ENCODE assay signal across 21 cellular contexts in the genomic region with DNA sequence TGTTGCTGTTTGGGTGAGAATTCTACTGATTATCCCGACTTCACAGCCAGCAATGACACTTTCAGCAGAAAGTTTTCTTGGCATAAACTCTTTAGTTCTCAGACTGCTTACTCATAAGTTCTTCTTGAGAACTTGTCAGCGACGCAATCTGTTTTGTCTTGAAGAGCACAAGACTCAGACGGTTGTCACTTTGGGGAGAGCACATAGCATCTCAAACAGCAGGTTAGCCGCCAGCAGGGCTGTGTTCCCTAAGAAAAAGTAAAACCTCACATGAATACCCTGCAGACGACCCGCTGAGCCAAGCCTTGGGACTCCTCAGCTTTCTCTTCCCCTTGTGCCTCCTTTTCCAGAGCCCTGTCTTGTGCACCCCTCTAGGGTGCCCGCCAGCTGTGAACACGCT. TPM values are rescaled to one million over a fixed set of nuclear protein-coding genes. Genes with fewer than 3 reads are reported as not detected.
A peak's percentile ranks its signal among the peaks of the same experiment; 100 is the strongest.
DNase-seq lines count a peak whose midpoint lies in the region; ATAC-seq and TF ChIP-seq lines count a peak whose summit lies in the region.
"Had no signal": no experiment of that assay in that cellular context is flagged by ENCODE, and none has a peak within 500 bp of the region (broad histone marks: within the 10 kb centered on the region; RNA-seq: fewer than 3 reads in every experiment).

No MANE protein-coding gene starts in this region.

- H2AFZ ChIP-seq in mesenchymal stem cell (ENCODE audit: low read depth, low read length) = no peak overlapping the region

- no TSS peak for BruUV-seq in Caco-2 (replicated peaks; lab: Mats Ljungman, UMichigan)

- in situ Hi-C loops in brain microvascular endothelial cell (cut with HindIII; ENCODE audit: low pct_ligation_motif_present, low sequenced_read_pairs) = no loop called here

- H3K4ac ChIP-seq in mesenchymal stem cell (ENCODE audit: low read depth in 1 of 2, low read length in 2 of 2) = no peak overlapping the region

- no peak overlapping the region for H3K23ac ChIP-seq in mesenchymal stem cell (ENCODE audit: low read length in 2 of 2)

- no peaks in the 10 kb centered on the region for H3K27me3 Mint-ChIP-seq in Caco-2 (ENCODE audit: insufficient read depth, unreplicated experiment)

- no peaks in the 10 kb centered on the region for H3K9me3 Mint-ChIP-seq in Caco-2 (ENCODE audit: unreplicated experiment)
- H3K9me3 Mint-ChIP-seq: HFFc6; stimulated activated effector memory CD8-positive, alpha-beta T cell treated with anti-CD3 and anti-CD28 coated beads, Interleukin-12 subunit alpha, Interleukin-12 subunit beta, amount 100 ng/mL, for 72 hours had no signal

- DNase-seq in activated effector memory CD4-positive, alpha-beta T cell treated with anti-CD3 and anti-CD28 coated beads, Interleukin-2, amount 50 U/mL, for 16 hours = peak; percentile 16
- no peak for DNase-seq in activated effector memory CD4-positive, alpha-beta T cell treated with Interleukin-2 at 50 U/mL for 16 hours
- DNase-seq in brain microvascular endothelial cell (peak; percentile 22), mesenchymal stem cell (peak; percentile 12), superior temporal gyrus (ENCODE audit: extremely low spot score) (peak; percentile 61), CD1c-positive myeloid dendritic cell (ENCODE audit: extremely low spot score) (no peak), Caco-2 (no peak)
- DNase-seq: activated CD8-positive, alpha-beta memory T cell treated with anti-CD3 and anti-CD28 coated beads, Interleukin-2, amount 50 U/mL, for 4 hours; activated naive CD4-positive, alpha-beta T cell treated with anti-CD3 and anti-CD28 coated beads, Interleukin-2, amount 50 U/mL, for 16 hours; central memory CD4-positive, alpha-beta T cell; COR-L47; HFFc6; NCI-H1436 treated with DMSO at 0.1 percent for 48 hours; NCI-H345; upper lobe of left lung had no signal

- H3K4me2 ChIP-seq in mesenchymal stem cell (ENCODE audit: low read length, poor library complexity, severe bottlenecking) = no peak overlapping the region
- H3K4me2 ChIP-seq: KMS-11, smooth muscle cell had no signal

- 92% methylated on average over 7 of the region's 9 CpGs for WGBS in mesenchymal stem cell

- H3K27ac ChIP-seq in brain microvascular endothelial cell = no peak overlapping the region
- H3K27ac ChIP-seq in mesenchymal stem cell (ENCODE audit: low read length, poor library complexity, severe bottlenecking) = no peak overlapping the region
- H3K27ac ChIP-seq: KMS-11, upper lobe of left lung had no signal

- no peak overlapping the region for H4K8ac ChIP-seq in mesenchymal stem cell (ENCODE audit: low read length)

- no peak overlapping the region for H2BK15ac ChIP-seq in mesenchymal stem cell (ENCODE audit: low read depth, poor library complexity, severe bottlenecking)

- no peak overlapping the region for H3K14ac ChIP-seq in mesenchymal stem cell (ENCODE audit: low read length in 2 of 2)

- CTCF ChIA-PET in Caco-2 (lab: Charles Lee) = interaction anchor here (0.7 kb wide), 1 partner anchor 219 kb away, joined by 3 read pairs; no protein-coding TSS in a partner anchor

- no peak overlapping the region for H3K27ac Mint-ChIP-seq in Caco-2 (ENCODE audit: unreplicated experiment)
- H3K27ac Mint-ChIP-seq: HFFc6; stimulated activated effector memory CD8-positive, alpha-beta T cell treated with anti-CD3 and anti-CD28 coated beads, Interleukin-12 subunit alpha, Interleukin-12 subunit beta, amount 100 ng/mL, for 72 hours had no signal

- H4K91ac ChIP-seq in mesenchymal stem cell (ENCODE audit: low read length) = no peak overlapping the region

- H3K9ac ChIP-seq in mesenchymal stem cell (ENCODE audit: low read length) = no peak overlapping the region
- H3K9ac ChIP-seq: KMS-11 had no signal

- no peak overlapping the region for H2BK5ac ChIP-seq in mesenchymal stem cell (ENCODE audit: low read depth, low read length, poor library complexity, severe bottlenecking)

- H3K36me3 ChIP-seq in brain microvascular endothelial cell (replicated peaks) = peaks cover 8% of the 10 kb centered on the region
- peaks cover 4 to 40% of the 10 kb centered on the region in 2 experiments for H3K36me3 ChIP-seq in mesenchymal stem cell (ENCODE audit: control insufficient read depth in 1 of 2, insufficient read depth in 2 of 2, low read depth in 1 of 2, low read length in 2 of 2)
- peaks cover 2% of the 10 kb centered on the region; the same call in 1 of the 2 replicates for H3K36me3 ChIP-seq in Caco-2 (ENCODE audit: control insufficient read depth, insufficient read depth, low read length)

- H3K4me1 ChIP-seq in mesenchymal stem cell (ENCODE audit: control insufficient read depth, insufficient read depth, low read depth, low read length) (peaks cover 4% of the 10 kb centered on the region), Caco-2 (no peaks in the 10 kb centered on the region)
- H3K4me1 ChIP-seq: upper lobe of left lung had no signal

- H3K4me3 Mint-ChIP-seq in Caco-2 (ENCODE audit: unreplicated experiment) = no peak overlapping the region
- H3K4me3 Mint-ChIP-seq: HFFc6; stimulated activated effector memory CD8-positive, alpha-beta T cell treated with anti-CD3 and anti-CD28 coated beads, Interleukin-12 subunit alpha, Interleukin-12 subunit beta, amount 100 ng/mL, for 72 hours had no signal

- H3K27me3 ChIP-seq in brain microvascular endothelial cell (replicated peaks) = no peaks in the 10 kb centered on the region
- no peaks in the 10 kb centered on the region for H3K27me3 ChIP-seq in mesenchymal stem cell (ENCODE audit: control insufficient read depth in 1 of 2, insufficient read depth in 1 of 2, low read length in 2 of 2)
- no peaks in the 10 kb centered on the region for H3K27me3 ChIP-seq in Caco-2 (replicated peaks; ENCODE audit: control insufficient read depth, insufficient read depth, low read length)
- H3K27me3 ChIP-seq: upper lobe of left lung had no signal

- H3K9me3 ChIP-seq in mesenchymal stem cell (ENCODE audit: control insufficient read depth, low read length) (no peaks in the 10 kb centered on the region), Caco-2 (no peaks in the 10 kb centered on the region)
- H3K9me3 ChIP-seq: upper lobe of left lung had no signal

- H3K4me3 ChIP-seq in brain microvascular endothelial cell (ENCODE audit: low read depth, low read length) = no peak overlapping the region
- H3K4me3 ChIP-seq in mesenchymal stem cell (ENCODE audit: insufficient read depth in 1 of 2, low read depth in 1 of 2, low read length in 2 of 2) = no peak overlapping the region
- no peak overlapping the region for H3K4me3 ChIP-seq in Caco-2 (ENCODE audit: low read depth, low read length)
- H3K4me3 ChIP-seq: smooth muscle cell, upper lobe of left lung had no signal

- intact Hi-C loops in Caco-2 (cut with micrococcal nuclease; ENCODE audit: unreplicated experiment) = no loop called here

- no peak overlapping the region for H2AK5ac ChIP-seq in mesenchymal stem cell (ENCODE audit: low read length, severe bottlenecking)

- H3K4me1 Mint-ChIP-seq in Caco-2 (ENCODE audit: low read depth, unreplicated experiment) = no peaks in the 10 kb centered on the region

- peaks cover 69% of the 10 kb centered on the region for H3K36me3 Mint-ChIP-seq in Caco-2 (ENCODE audit: insufficient read depth, unreplicated experiment)

- ATAC-seq in GM19035 (IDR thresholded peaks at IDR 0.05; ENCODE audit: unreplicated experiment) = no peak
- ATAC-seq: Right ventricle myocardium inferior; stimulated activated effector memory CD8-positive, alpha-beta T cell treated with anti-CD3 and anti-CD28 coated beads, Interleukin-12 subunit alpha, Interleukin-12 subunit beta, amount 100 ng/mL, for 72 hours had no signal

- no peaks in the 10 kb centered on the region for H3K79me1 ChIP-seq in mesenchymal stem cell (replicated peaks; ENCODE audit: low read length, poor library complexity, severe bottlenecking)

- H2BK120ac ChIP-seq in mesenchymal stem cell (ENCODE audit: low read depth, low read length) = no peak overlapping the region

- no peak overlapping the region for H2BK12ac ChIP-seq in mesenchymal stem cell (ENCODE audit: low read length in 2 of 2)

- H3K18ac ChIP-seq in mesenchymal stem cell (ENCODE audit: low read depth in 1 of 2, low read length in 2 of 2) = no peak overlapping the region

- POLR2A ChIA-PET in Caco-2 (lab: Charles Lee) = no interaction called here

- TF ChIP-seq CTCF in brain microvascular endothelial cell (IDR thresholded peaks at IDR 0.05; ENCODE audit: low read depth, low read length, missing control alignments) = no peak
- TF ChIP-seq CTCF in Caco-2 (IDR thresholded peaks at IDR 0.05; ENCODE audit: insufficient read depth in 1 of 2, low read depth in 1 of 2, low read length in 1 of 2, severe bottlenecking in 1 of 2, unreplicated experiment in 1 of 2) = no peak

RNA-seq across cellular contexts. Expression of gene AGMAT, which starts 11.4 kb away (rescaled TPM):
- polyA plus RNA-seq in mesenchymal stem cell (2013, experiment 1 of 2) = 0.51 TPM
- polyA plus RNA-seq in mesenchymal stem cell (2013, experiment 2 of 2) = 0.58 TPM
- 46.5 and 48.3 TPM in 2 replicates for total RNA-seq in Caco-2 (2022)
- total RNA-seq: A172 had no signal

RNA-seq across cellular contexts. Expression of gene DDI2, which starts 43.8 kb away (rescaled TPM):
- 5.8 TPM for polyA plus RNA-seq in mesenchymal stem cell (2013, experiment 1 of 2)
- 5.6 TPM for polyA plus RNA-seq in mesenchymal stem cell (2013, experiment 2 of 2)
- 53.1 and 53.4 TPM in 2 replicates for total RNA-seq in Caco-2 (2022)

RNA-seq across cellular contexts. Expression of gene DNAJC16, which starts 46.8 kb away (rescaled TPM):
- 12.3 TPM for polyA plus RNA-seq in mesenchymal stem cell (2013, experiment 1 of 2)
- 12.0 TPM for polyA plus RNA-seq in mesenchymal stem cell (2013, experiment 2 of 2)
- total RNA-seq in Caco-2 (2022) = 15.1 and 17.2 TPM in 2 replicates

RNA-seq across cellular contexts. Expression of gene CASP9, which starts 49.5 kb away (rescaled TPM):
- 5.6 TPM for polyA plus RNA-seq in mesenchymal stem cell (2013, experiment 1 of 2)
- polyA plus RNA-seq in mesenchymal stem cell (2013, experiment 2 of 2) = 5.3 TPM
- total RNA-seq in Caco-2 (2022) = 9.9 and 12.4 TPM in 2 replicates

Comparison
In these comparisons a context has a peak if more than half of its experiments do, and no peak if none do; other contexts are left out.
1. DNase-seq: peak in activated effector memory CD4-positive, alpha-beta T cell treated with anti-CD3 and anti-CD28 coated beads, Interleukin-2, amount 50 U/mL, for 16 hours (single experiment), brain microvascular endothelial cell (single experiment), mesenchymal stem cell (single experiment) and superior temporal gyrus (single experiment); none in activated effector memory CD4-positive, alpha-beta T cell treated with Interleukin-2 at 50 U/mL for 16 hours (single experiment), CD1c-positive myeloid dendritic cell (single experiment) and Caco-2 (0 of 2).